In the genomic region with DNA sequence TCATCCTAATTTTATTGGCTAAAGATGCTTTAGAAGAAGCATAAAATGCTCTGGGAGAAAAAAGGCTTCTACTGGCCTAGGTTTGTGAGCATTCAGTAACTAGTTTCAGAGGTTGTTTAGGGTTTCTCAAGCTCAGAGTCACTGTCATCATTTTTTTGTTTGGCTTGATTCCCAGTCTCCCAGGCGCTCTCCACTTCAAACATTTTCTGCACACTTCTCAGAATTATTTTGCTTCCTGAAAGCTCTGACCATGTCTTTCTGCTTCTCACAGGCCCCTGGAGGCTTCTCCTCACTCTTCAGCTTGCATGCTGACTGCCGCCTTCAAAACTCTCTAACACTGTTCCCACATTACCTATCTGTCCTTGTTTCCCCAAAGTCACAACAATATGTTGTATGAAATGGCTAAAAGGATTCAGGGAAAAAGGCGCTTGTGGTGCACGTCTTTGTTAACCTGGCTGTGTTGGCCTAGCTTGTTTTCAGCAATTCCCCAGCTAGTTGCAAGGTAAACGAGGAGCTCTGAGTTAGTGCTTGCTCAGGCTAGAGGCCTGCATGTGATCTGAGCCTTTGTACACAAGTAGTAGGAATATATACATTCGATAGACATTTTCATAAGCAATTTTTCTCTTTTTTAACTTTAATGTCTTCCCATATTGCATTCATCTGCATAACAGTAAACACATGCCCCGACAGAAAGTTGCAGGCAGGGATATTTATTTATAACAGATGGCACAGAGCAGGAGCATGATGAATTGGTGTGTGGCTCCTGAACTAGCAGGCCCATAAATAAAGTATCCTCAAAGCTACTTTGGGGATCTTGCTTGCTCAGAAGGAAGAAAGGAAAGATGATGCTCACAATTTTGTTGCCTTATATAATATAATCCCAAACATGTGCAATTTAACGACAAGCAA, we compare ENCODE assay signal across 13 cellular contexts.
DNase-seq lines count a peak whose midpoint lies in the region; TF ChIP-seq lines count a peak whose summit lies in the region.
"Had no signal": no experiment of that assay in that cellular context is flagged by ENCODE, and none has a peak within 500 bp of the region (broad histone marks: within the 10 kb centered on the region; RNA-seq: fewer than 3 reads in every experiment).

No MANE protein-coding gene starts in this region.

- H3K9me3 ChIP-seq in endodermal cell (ENCODE audit: control insufficient read depth, low read length), result no peaks in the 10 kb centered on the region
- H3K9me3 ChIP-seq: thoracic aorta had no signal

- no peak overlapping the region for H3K4me3 ChIP-seq in endodermal cell (ENCODE audit: low read length)
- H3K4me3 ChIP-seq: thoracic aorta had no signal

- peaks cover 18% of the 10 kb centered on the region for H3K4me1 Mint-ChIP-seq in endodermal cell
- H3K4me1 Mint-ChIP-seq in nephron, result peaks cover 37% of the 10 kb centered on the region

- peaks cover 10% of the 10 kb centered on the region for H3K4me1 ChIP-seq in endodermal cell (ENCODE audit: control insufficient read depth, insufficient read depth, low read length)

- H3K27me3 Mint-ChIP-seq in endodermal cell (ENCODE audit: insufficient read depth) (peaks cover 8% of the 10 kb centered on the region), nephron (ENCODE audit: low read depth) (no peaks in the 10 kb centered on the region)
- H3K27me3 Mint-ChIP-seq: activated CD4-positive, alpha-beta memory T cell treated with anti-CD3 and anti-CD28 coated beads, Interleukin-2, amount 10 ng/mL, durations not matched to agents 7 days and 5 days had no signal

- H3K4me3 Mint-ChIP-seq in endodermal cell (no peak overlapping the region), nephron (no peak overlapping the region)
- H3K4me3 Mint-ChIP-seq: activated CD4-positive, alpha-beta memory T cell treated with anti-CD3 and anti-CD28 coated beads, Interleukin-2, amount 10 ng/mL, durations not matched to agents 7 days and 5 days had no signal

- H3K36me3 Mint-ChIP-seq in endodermal cell (ENCODE audit: low read depth) (no peaks in the 10 kb centered on the region), nephron (ENCODE audit: low read depth) (no peaks in the 10 kb centered on the region)

- 88 to 96% methylated on average over 4 to 8 of the region's 8 CpGs for WGBS in endodermal cell (ENCODE audit: insufficient coverage in 1 of 2, insufficient read length in 1 of 2), 2 experiments

- TF ChIP-seq CTCF in endodermal cell (conservative IDR thresholded peaks at IDR 0.05) (no peak), nephron (IDR thresholded peaks at IDR 0.05; ENCODE audit: unreplicated experiment in 3 of 3) (no peak)

- peak overlapping the region; percentile 11 for H3K27ac ChIP-seq in endodermal cell (ENCODE audit: low read depth, low read length)
- H3K27ac ChIP-seq in caudate nucleus (ENCODE audit: low read depth, low read length), result no peak overlapping the region
- H3K27ac ChIP-seq: HL-60, thoracic aorta had no signal

- no peaks in the 10 kb centered on the region for H3K27me3 ChIP-seq in endodermal cell (ENCODE audit: control insufficient read depth, insufficient read depth, low read length, poor library complexity, severe bottlenecking)

- H3K36me3 ChIP-seq in endodermal cell (ENCODE audit: control insufficient read depth, insufficient read depth, low read length), result no peaks in the 10 kb centered on the region
- H3K36me3 ChIP-seq: thoracic aorta had no signal

- H3K27ac Mint-ChIP-seq in endodermal cell, result peak overlapping the region; percentile 14
- peak overlapping the region; percentile 90 to 94 (median 91) for H3K27ac Mint-ChIP-seq in nephron
- H3K27ac Mint-ChIP-seq: activated CD4-positive, alpha-beta memory T cell treated with anti-CD3 and anti-CD28 coated beads, Interleukin-2, amount 10 ng/mL, durations not matched to agents 7 days and 5 days had no signal

- DNase-seq in DMS53 treated with DMSO at 0.1 percent for 48 hours (lab: John Stamatoyannopoulos, UW; ENCODE audit: unreplicated experiment) (peak; percentile 33), NCI-H2107 treated with DMSO at 0.1 percent for 48 hours (lab: John Stamatoyannopoulos, UW; ENCODE audit: unreplicated experiment) (peak; percentile 59), endodermal cell (no peak), activated T-cell treated with anti-CD3 and anti-CD28 coated beads for 4 hours (no peak), caudate nucleus (lab: John Stamatoyannopoulos, UW) (no peak), SHP77 (lab: John Stamatoyannopoulos, UW) (no peak)
- DNase-seq in activated CD4-positive, alpha-beta T cell treated with anti-CD3 and anti-CD28 coated beads, Interleukin-2, amount 50 U/mL, for 1 hour, result no peak
- DNase-seq: activated CD4-positive, alpha-beta memory T cell treated with anti-CD3 and anti-CD28 coated beads, Interleukin-2, amount 10 ng/mL, durations not matched to agents 7 days and 5 days; cerebellar nuclear complex; GDM1 had no signal

- H3K9me3 Mint-ChIP-seq in endodermal cell, result no peaks in the 10 kb centered on the region
- H3K9me3 Mint-ChIP-seq in nephron, result no peaks in the 10 kb centered on the region
- H3K9me3 Mint-ChIP-seq: activated CD4-positive, alpha-beta memory T cell treated with anti-CD3 and anti-CD28 coated beads, Interleukin-2, amount 10 ng/mL, durations not matched to agents 7 days and 5 days had no signal

- H3K9ac ChIP-seq in endodermal cell (ENCODE audit: extremely low read depth, low read length, poor library complexity, severe bottlenecking), result no peak overlapping the region

Comparison
In these comparisons a context has a peak if more than half of its experiments do, and no peak if none do; other contexts are left out.
1. DNase-seq: peak in DMS53 treated with DMSO at 0.1 percent for 48 hours (single experiment) and NCI-H2107 treated with DMSO at 0.1 percent for 48 hours (single experiment); none in endodermal cell (single experiment), activated T-cell treated with anti-CD3 and anti-CD28 coated beads for 4 hours (single experiment), activated CD4-positive, alpha-beta T cell treated with anti-CD3 and anti-CD28 coated beads, Interleukin-2, amount 50 U/mL, for 1 hour (single experiment), caudate nucleus (0 of 61) and SHP77 (0 of 2).